Comparison of ENCODE assay signal across 10 cellular contexts in the genomic region with DNA sequence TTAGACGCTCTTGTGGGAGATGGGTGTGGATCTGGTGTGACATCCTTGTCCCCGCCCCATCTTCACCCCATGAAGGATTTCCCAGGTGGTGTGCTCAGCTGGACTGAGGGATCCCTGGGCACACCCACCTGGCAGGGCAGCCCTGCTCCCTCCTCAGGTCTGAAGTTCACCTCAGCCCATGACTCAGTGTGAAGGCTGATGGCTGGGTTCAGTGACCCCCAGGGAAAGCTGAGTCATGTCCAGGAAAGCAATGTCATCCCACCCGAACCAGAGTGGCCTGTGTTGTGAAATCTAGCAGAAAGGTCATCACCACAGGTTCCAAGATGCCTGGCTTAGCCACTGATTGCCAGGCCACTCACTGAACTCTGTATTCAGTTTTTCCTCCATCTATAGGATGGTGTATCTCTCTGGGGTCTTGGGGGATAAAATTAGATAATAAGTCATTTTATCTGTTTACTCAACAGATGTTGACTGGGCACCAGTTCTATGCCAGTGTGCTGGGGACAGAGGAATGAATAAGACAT.
DNase-seq lines count a peak whose midpoint lies in the region; ATAC-seq lines count a peak whose summit lies in the region.
"Had no signal": no experiment of that assay in that cellular context is flagged by ENCODE, and none has a peak within 500 bp of the region (broad histone marks: within the 10 kb centered on the region; RNA-seq: fewer than 3 reads in every experiment).

No MANE protein-coding gene starts in this region.

- intact Hi-C loops in left ventricle myocardium superior (cut with micrococcal nuclease) = loop anchor here (10.0 kb wide), 1 partner anchor 67 kb away; no protein-coding TSS in a partner anchor

- no peak overlapping the region for H3K4me3 Mint-ChIP-seq in stimulated activated effector memory CD8-positive, alpha-beta T cell treated with anti-CD3 and anti-CD28 coated beads, Interleukin-12 subunit alpha, Interleukin-12 subunit beta, amount 100 ng/mL, for 72 hours

- no peaks in the 10 kb centered on the region for H3K9me3 Mint-ChIP-seq in stimulated activated effector memory CD8-positive, alpha-beta T cell treated with anti-CD3 and anti-CD28 coated beads, Interleukin-12 subunit alpha, Interleukin-12 subunit beta, amount 100 ng/mL, for 72 hours

- peaks cover 43% of the 10 kb centered on the region for H3K4me1 Mint-ChIP-seq in stimulated activated effector memory CD8-positive, alpha-beta T cell treated with anti-CD3 and anti-CD28 coated beads, Interleukin-12 subunit alpha, Interleukin-12 subunit beta, amount 100 ng/mL, for 72 hours

- ATAC-seq in left ventricle myocardium superior (peak; percentile 10), GM18861 (IDR thresholded peaks at IDR 0.05; ENCODE audit: unreplicated experiment) (no peak)
- ATAC-seq in stimulated activated effector memory CD8-positive, alpha-beta T cell treated with anti-CD3 and anti-CD28 coated beads, Interleukin-12 subunit alpha, Interleukin-12 subunit beta, amount 100 ng/mL, for 72 hours = peak; percentile 75
- ATAC-seq: GM12878 had no signal

- peak; percentile 84 for DNase-seq in HK-2 (ENCODE audit: unreplicated experiment)
- peak; percentile 39 for DNase-seq in T1000 (lab: John Stamatoyannopoulos, UW)
- peak; percentile 28 for DNase-seq in left ventricle myocardium superior
- DNase-seq in stimulated activated effector memory CD8-positive, alpha-beta T cell treated with anti-CD3 and anti-CD28 coated beads, Interleukin-12 subunit alpha, Interleukin-12 subunit beta, amount 100 ng/mL, for 72 hours (ENCODE audit: low spot score in 2 of 2) = no peak
- no peak for DNase-seq in NCI-H446 (lab: John Stamatoyannopoulos, UW)
- DNase-seq in KBM-7 = no peak
- DNase-seq: activated T-cell treated with anti-CD3 and anti-CD28 coated beads, Interleukin-2, amount 50 U/mL, for 1 hour; SJCRH30 had no signal

- in situ Hi-C loops in KBM-7 (cut with MboI; ENCODE audit: low pct_unique_long_range_greater_than_20kb, low sequenced_read_pairs) = no loop called here

- no peaks in the 10 kb centered on the region for H3K36me3 Mint-ChIP-seq in stimulated activated effector memory CD8-positive, alpha-beta T cell treated with anti-CD3 and anti-CD28 coated beads, Interleukin-12 subunit alpha, Interleukin-12 subunit beta, amount 100 ng/mL, for 72 hours

- H3K27ac Mint-ChIP-seq in stimulated activated effector memory CD8-positive, alpha-beta T cell treated with anti-CD3 and anti-CD28 coated beads, Interleukin-12 subunit alpha, Interleukin-12 subunit beta, amount 100 ng/mL, for 72 hours = no peak overlapping the region

Comparison
In these comparisons a context has a peak if more than half of its experiments do, and no peak if none do; other contexts are left out.
1. DNase-seq: peak in HK-2 (single experiment), T1000 (single experiment) and left ventricle myocardium superior (single experiment); none in stimulated activated effector memory CD8-positive, alpha-beta T cell treated with anti-CD3 and anti-CD28 coated beads, Interleukin-12 subunit alpha, Interleukin-12 subunit beta, amount 100 ng/mL, for 72 hours (0 of 2), NCI-H446 (0 of 2) and KBM-7 (single experiment).